8 cellular contexts compared by ENCODE assay signal in the genomic region with DNA sequence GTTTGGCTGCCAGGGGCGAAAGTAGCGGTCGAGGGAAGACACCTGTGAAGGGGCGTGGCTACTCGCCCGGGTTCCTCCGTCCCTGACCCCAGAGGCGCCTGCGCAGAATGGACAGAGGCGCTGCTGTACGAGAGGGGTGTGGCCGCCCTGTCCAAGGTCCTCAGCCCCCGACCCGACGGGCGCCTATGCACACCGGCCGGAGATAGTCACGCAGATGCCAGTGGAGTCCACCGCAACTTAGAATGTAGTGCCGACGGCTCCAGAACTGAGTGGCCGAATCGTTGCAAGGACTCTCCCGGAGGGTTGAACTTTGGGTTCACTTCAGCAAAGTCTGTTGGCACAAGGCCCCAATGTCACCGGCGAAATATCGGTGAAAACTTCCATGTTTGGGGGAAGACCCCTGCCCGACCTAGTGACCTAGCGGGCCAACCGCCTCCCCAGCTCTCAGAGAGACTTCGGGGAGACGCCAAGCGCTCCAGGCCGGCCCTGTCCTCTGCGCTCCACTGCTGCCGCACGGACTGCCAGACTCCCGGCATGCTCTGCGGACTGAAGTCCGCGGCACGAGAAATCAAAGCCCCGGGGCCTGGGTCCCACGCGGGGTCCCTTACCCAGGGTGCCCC. TPM values are rescaled to one million over a fixed set of nuclear protein-coding genes. Genes with fewer than 3 reads are reported as not detected.
DNase-seq lines count a peak whose midpoint lies in the region; ATAC-seq, FAIRE-seq and TF ChIP-seq lines count a peak whose summit lies in the region.

No MANE protein-coding gene starts in this region.

- no peaks in the 10 kb centered on the region for H3K27me3 ChIP-seq in kidney epithelial cell (ENCODE audit: control insufficient read depth, insufficient read depth, low read length)

- H3K36me3 ChIP-seq in kidney epithelial cell (ENCODE audit: control insufficient read depth, insufficient read depth, low read length) = no peaks in the 10 kb centered on the region

- no peak for TF ChIP-seq CTCF in kidney epithelial cell (IDR thresholded peaks at IDR 0.05; ENCODE audit: insufficient read depth, low read length, poor library complexity, severe bottlenecking)

- peak; percentile 56 for FAIRE-seq in GM18507 (lab: Jason Lieb, UNC)

- peak; percentile 52 for ATAC-seq in HG02973 (IDR thresholded peaks at IDR 0.05; ENCODE audit: unreplicated experiment)

- DNase-seq in GM18507 (ENCODE audit: extremely low spot score, insufficient read length, low read depth) (peak; percentile 38), NCI-H2081 (lab: John Stamatoyannopoulos, UW) (peak; percentile 88), caudate nucleus (lab: John Stamatoyannopoulos, UW) (peak in 59 of 61 donors; percentile 3 to 85 (median 67)), kidney epithelial cell (ENCODE audit: low read depth) (peak; percentile 38), NAMALWA (ENCODE audit: low spot score) (no peak)
- DNase-seq in activated CD4-positive, CD25-positive, alpha-beta regulatory T cell (lab: John Stamatoyannopoulos, UW) = peak; percentile 23 to 58 (median 43)
- DNase-seq in stimulated activated CD4-positive, alpha-beta T cell treated with anti-CD3 and anti-CD28 coated beads, Interleukin-15, amount 100 ng/mL, for 1 hour (ENCODE audit: low read depth in 1 of 2, low spot score in 1 of 2) = peak; percentile 49 to 62

- peak overlapping the region; percentile 96 for H3K27ac ChIP-seq in caudate nucleus (ENCODE audit: low read depth, low read length)

- peak overlapping the region; percentile 82 for H3K4me3 ChIP-seq in kidney epithelial cell (ENCODE audit: low read depth, low read length)

RNA-seq across cellular contexts. Expression of gene RNU6-7, which starts 0.5 kb away (rescaled TPM):
- not detected in 2 replicates for total RNA-seq in kidney epithelial cell

RNA-seq across cellular contexts. Expression of gene RNU6-8, which starts 1.8 kb away (rescaled TPM):
- total RNA-seq in kidney epithelial cell = not detected in 2 replicates
